Comparison of ENCODE assay signal across 8 cellular contexts in genomic region chr5:131263648-131264452, GRCh38. TPM values are rescaled to one million over a fixed set of nuclear protein-coding genes. Genes with fewer than 3 reads are reported as not detected.
A peak's percentile ranks its signal among the peaks of the same experiment; 100 is the strongest.
DNase-seq lines count a peak whose midpoint lies in the region; ATAC-seq and TF ChIP-seq lines count a peak whose summit lies in the region.

A gene with protein sequence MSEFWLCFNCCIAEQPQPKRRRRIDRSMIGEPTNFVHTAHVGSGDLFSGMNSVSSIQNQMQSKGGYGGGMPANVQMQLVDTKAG (plus strand): TSS chr5:131264053. CDS start chr5:131359494, 95,441 bp downstream.

- ATAC-seq in GM18907 (IDR thresholded peaks at IDR 0.05; ENCODE audit: unreplicated experiment) (peak; percentile 84), HG03159 (IDR thresholded peaks at IDR 0.05; ENCODE audit: unreplicated experiment) (peak; percentile 83), left lobe of liver (peak; percentile 96)

- TF ChIP-seq CTCF in AG10803 (conservative IDR thresholded peaks at IDR 0.05; ENCODE audit: low read length): no peak

- intact Hi-C loops in activated CD4-positive, alpha-beta T cell treated with anti-CD3 and anti-CD28 coated beads, Interleukin-2, amount 10 ng/mL, durations not matched to agents 24 days and 14 days (cut with micrococcal nuclease): loop anchor here (1.0 to 5.0 kb wide), 8 partner anchors 8 to 533 kb away; partner anchors contain the start of genes FNIP1, HINT1 and RAPGEF6

- H3K4me1 Mint-ChIP-seq in activated CD4-positive, alpha-beta T cell treated with anti-CD3 and anti-CD28 coated beads, Interleukin-2, amount 10 ng/mL, durations not matched to agents 24 days and 14 days: peaks cover 34% of the 10 kb centered on the region

- peak within 1 kb of the TSS; percentile 93 for H3K27ac Mint-ChIP-seq in activated CD4-positive, alpha-beta T cell treated with anti-CD3 and anti-CD28 coated beads, Interleukin-2, amount 10 ng/mL, durations not matched to agents 24 days and 14 days

- no peaks in the 10 kb centered on the region for H3K27me3 Mint-ChIP-seq in activated CD4-positive, alpha-beta T cell treated with anti-CD3 and anti-CD28 coated beads, Interleukin-2, amount 10 ng/mL, durations not matched to agents 24 days and 14 days

- DNase-seq in AG10803 (ENCODE audit: low read depth) (peak; percentile 76), NCI-H510A (lab: John Stamatoyannopoulos, UW) (peak; percentile 58), cortex of kidney (lab: John Stamatoyannopoulos, UW) (peak; percentile 31), left lobe of liver (ENCODE audit: low spot score) (peak; percentile 88)
- peak; percentile 97 for DNase-seq in activated CD4-positive, alpha-beta T cell treated with anti-CD3 and anti-CD28 coated beads, Interleukin-2, amount 10 ng/mL, durations not matched to agents 24 days and 14 days
- DNase-seq in stimulated activated CD4-positive, alpha-beta T cell treated with anti-CD3 and anti-CD28 coated beads, Interleukin-2, amount 100 ng/mL, for 4 hours (ENCODE audit: low read depth): peak; percentile 84

- H3K4me3 Mint-ChIP-seq in activated CD4-positive, alpha-beta T cell treated with anti-CD3 and anti-CD28 coated beads, Interleukin-2, amount 10 ng/mL, durations not matched to agents 24 days and 14 days: peak within 1 kb of the TSS; percentile 85

- H3K4me3 ChIP-seq in AG10803 (ENCODE audit: low read length): peak within 1 kb of the TSS; percentile 86

- peaks cover 30% of the 10 kb centered on the region for H3K36me3 Mint-ChIP-seq in activated CD4-positive, alpha-beta T cell treated with anti-CD3 and anti-CD28 coated beads, Interleukin-2, amount 10 ng/mL, durations not matched to agents 24 days and 14 days (ENCODE audit: low read depth)

- H3K9me3 Mint-ChIP-seq in activated CD4-positive, alpha-beta T cell treated with anti-CD3 and anti-CD28 coated beads, Interleukin-2, amount 10 ng/mL, durations not matched to agents 24 days and 14 days: no peaks in the 10 kb centered on the region

RNA-seq across cellular contexts. Expression of the gene that starts here (rescaled TPM):
- 96.2 and 99.0 TPM in 2 replicates for total RNA-seq in activated CD4-positive, alpha-beta T cell treated with anti-CD3 and anti-CD28 coated beads, Interleukin-2, amount 10 ng/mL, durations not matched to agents 24 days and 14 days
- 9.9 TPM for total RNA-seq in left lobe of liver

Comparison
In these comparisons a context has a peak if more than half of its experiments do, and no peak if none do; other contexts are left out.
1. Peak in every context shown above with its lines: DNase-seq, ATAC-seq and H3K4me3 ChIP-seq.
2. DNase-seq: peak in every context shown above with its lines; median percentile 97 in activated CD4-positive, alpha-beta T cell treated with anti-CD3 and anti-CD28 coated beads, Interleukin-2, amount 10 ng/mL, durations not matched to agents 24 days and 14 days; 88 in left lobe of liver; 84 in stimulated activated CD4-positive, alpha-beta T cell treated with anti-CD3 and anti-CD28 coated beads, Interleukin-2, amount 100 ng/mL, for 4 hours; 76 in AG10803; 58 in NCI-H510A; 31 in cortex of kidney.